In the genomic region with DNA sequence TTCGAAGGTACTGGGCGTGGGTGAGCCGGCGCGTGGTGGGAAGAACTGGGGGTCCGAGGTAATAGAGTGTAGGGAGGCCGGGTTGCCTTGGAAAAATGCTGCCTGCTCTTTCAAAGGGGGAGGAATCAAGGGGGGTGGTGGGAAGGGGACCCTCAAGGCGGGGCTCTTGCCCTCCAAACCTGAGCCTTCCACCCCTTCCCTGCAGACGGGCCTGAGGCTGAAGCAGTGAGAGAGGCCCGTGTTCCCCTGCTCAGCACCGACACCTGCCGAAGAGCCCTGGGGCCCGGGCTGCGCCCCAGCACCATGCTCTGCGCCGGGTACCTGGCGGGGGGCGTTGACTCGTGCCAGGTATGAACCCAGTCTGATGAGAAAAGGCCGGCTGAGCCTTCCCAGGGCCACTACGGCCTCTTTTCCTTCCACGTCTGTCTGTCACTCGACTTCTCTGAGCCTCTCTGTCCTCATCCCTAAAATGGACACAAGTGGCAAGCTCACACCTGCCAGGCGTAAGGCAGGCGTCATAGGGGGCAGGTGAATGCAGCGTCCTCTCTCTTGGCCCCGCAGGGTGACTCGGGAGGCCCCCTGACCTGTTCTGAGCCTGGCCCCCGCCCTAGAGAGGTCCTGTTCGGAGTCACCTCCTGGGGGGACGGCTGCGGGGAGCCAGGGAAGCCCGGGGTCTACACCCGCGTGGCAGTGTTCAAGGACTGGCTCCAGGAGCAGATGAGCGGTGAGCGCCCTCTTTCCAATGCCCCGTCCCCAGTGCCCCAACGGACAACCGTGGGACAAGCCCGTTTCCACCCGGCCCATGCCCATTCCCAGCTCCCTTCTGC, we compare ENCODE assay signal across 2 cellular contexts.
TF ChIP-seq lines count a peak whose summit lies in the region.

No MANE protein-coding gene starts in this region.

TF ChIP-seq in A549, 52 proteins besides CTCF, POLR2A, EP300 and RAD21:
- TF ChIP-seq CBX2 (IDR thresholded peaks at IDR 0.05; ENCODE audit: borderline replicate concordance, low read depth): no peak
- TF ChIP-seq KDM1A (IDR thresholded peaks at IDR 0.05; ENCODE audit: low read depth): peak; percentile 46; the same call in 1 of the 2 replicates

TF ChIP-seq in WTC11, 78 proteins besides CTCF, POLR2A, EP300 and RAD21:
- TF ChIP-seq GABPB1 (CRISPR knock-in tag; IDR thresholded peaks at IDR 0.05) (no peak), ZNF423 (CRISPR knock-in tag; IDR thresholded peaks at IDR 0.05) (no peak)
- TF ChIP-seq, protein P1, sequence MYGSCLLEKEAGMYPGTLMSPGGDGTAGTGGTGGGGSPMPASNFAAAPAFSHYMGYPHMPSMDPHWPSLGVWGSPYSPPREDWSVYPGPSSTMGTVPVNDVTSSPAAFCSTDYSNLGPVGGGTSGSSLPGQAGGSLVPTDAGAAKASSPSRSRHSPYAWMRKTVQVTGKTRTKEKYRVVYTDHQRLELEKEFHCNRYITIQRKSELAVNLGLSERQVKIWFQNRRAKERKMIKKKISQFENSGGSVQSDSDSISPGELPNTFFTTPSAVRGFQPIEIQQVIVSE (CRISPR knock-in tag; IDR thresholded peaks at IDR 0.05; ENCODE audit: borderline replicate concordance): no peak
